8 cellular contexts compared by ENCODE assay signal in the genomic region with DNA sequence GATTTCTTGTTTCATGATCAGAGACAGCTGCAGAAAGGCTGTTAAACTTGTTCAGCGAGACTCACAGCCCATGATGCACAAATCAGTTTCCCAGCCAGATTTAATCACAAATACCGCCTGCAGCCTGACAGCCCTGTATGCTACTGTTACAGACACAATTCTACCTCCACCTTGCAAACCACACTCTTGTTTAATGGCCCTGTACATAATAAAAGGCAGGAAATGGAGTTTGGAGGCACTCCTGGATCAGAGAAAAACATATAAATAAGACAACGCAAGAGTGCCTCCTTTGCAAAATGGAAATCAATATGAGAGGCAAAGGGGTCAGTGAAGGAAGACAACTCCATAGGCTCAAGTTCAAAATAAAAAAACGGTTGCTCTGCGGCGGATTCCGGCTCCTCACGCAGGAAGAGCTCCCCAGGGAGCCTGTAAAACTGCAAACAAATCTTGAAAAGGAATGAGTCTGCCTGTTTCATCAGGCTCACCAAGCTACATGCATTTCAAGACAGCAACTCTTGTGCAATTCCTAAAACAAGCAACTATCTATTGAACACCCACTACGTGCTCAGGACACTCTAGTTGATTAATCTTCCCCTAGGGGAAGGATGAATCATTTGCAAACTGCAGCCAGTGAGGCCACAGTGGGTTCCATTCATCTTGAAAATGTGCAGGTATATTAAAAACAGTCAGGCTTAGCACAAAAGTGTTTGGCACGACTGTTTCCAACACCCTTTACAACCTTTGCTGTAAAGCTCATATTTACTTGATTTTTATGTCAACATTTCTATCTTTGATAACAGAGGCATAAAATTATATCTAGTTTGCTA. TPM values are rescaled to one million over a fixed set of nuclear protein-coding genes. Genes with fewer than 3 reads are reported as not detected.
DNase-seq lines count a peak whose midpoint lies in the region; ATAC-seq and TF ChIP-seq lines count a peak whose summit lies in the region.

No MANE protein-coding gene starts in this region.

- ATAC-seq in omental fat pad (ENCODE audit: low FRiP score) = peak; percentile 34
- no peak for ATAC-seq in HG03025 (IDR thresholded peaks at IDR 0.05; ENCODE audit: low FRiP score, unreplicated experiment)
- no peak for ATAC-seq in T-cell (replicated peaks in 1 of 4)

- H3K9me3 Mint-ChIP-seq in activated naive CD8-positive, alpha-beta T cell treated with anti-CD3 and anti-CD28 coated beads for 36 hours = no peaks in the 10 kb centered on the region
- H3K9me3 Mint-ChIP-seq in T-cell = no peaks in the 10 kb centered on the region

- DNase-seq in GM04504 (ENCODE audit: low read depth) (peak; percentile 87), NCI-H2171 (lab: John Stamatoyannopoulos, UW) (peak; percentile 75), choroid plexus epithelial cell (ENCODE audit: low read depth) (peak; percentile 97), omental fat pad (ENCODE audit: low spot score) (no peak), glomerular visceral epithelial cell (ENCODE audit: extremely low spot score) (no peak), T-cell (no peak)
- DNase-seq in activated naive CD8-positive, alpha-beta T cell treated with anti-CD3 and anti-CD28 coated beads for 36 hours = no peak

- H3K4me1 Mint-ChIP-seq in activated naive CD8-positive, alpha-beta T cell treated with anti-CD3 and anti-CD28 coated beads for 36 hours = no peaks in the 10 kb centered on the region
- peaks cover 0 to 1% (median 0%) of the 10 kb centered on the region in 3 donors for H3K4me1 Mint-ChIP-seq in T-cell

- H3K27me3 Mint-ChIP-seq in activated naive CD8-positive, alpha-beta T cell treated with anti-CD3 and anti-CD28 coated beads for 36 hours = no peaks in the 10 kb centered on the region
- no peaks in the 10 kb centered on the region for H3K27me3 Mint-ChIP-seq in T-cell

- H3K27ac Mint-ChIP-seq in activated naive CD8-positive, alpha-beta T cell treated with anti-CD3 and anti-CD28 coated beads for 36 hours = no peak overlapping the region
- no peak overlapping the region for H3K27ac Mint-ChIP-seq in T-cell

- POLR2A ChIA-PET in T-cell (lab: Charles Lee) = no interaction called here

- CTCF ChIA-PET in T-cell (lab: Charles Lee) = interaction anchor here in 1 of 2 donors (0.6 kb wide), 1 partner anchor 232 kb away, joined by 3 read pairs; no protein-coding TSS in a partner anchor

- no peak overlapping the region for H3K4me3 ChIP-seq in choroid plexus epithelial cell (ENCODE audit: low read depth, low read length)

- TF ChIP-seq CTCF in choroid plexus epithelial cell (conservative IDR thresholded peaks at IDR 0.05; ENCODE audit: low read depth, low read length) (no peak), omental fat pad (IDR thresholded peaks at IDR 0.05) (no peak)

- H3K4me3 Mint-ChIP-seq in activated naive CD8-positive, alpha-beta T cell treated with anti-CD3 and anti-CD28 coated beads for 36 hours = no peak overlapping the region
- no peak overlapping the region for H3K4me3 Mint-ChIP-seq in T-cell

- no peaks in the 10 kb centered on the region for H3K36me3 Mint-ChIP-seq in activated naive CD8-positive, alpha-beta T cell treated with anti-CD3 and anti-CD28 coated beads for 36 hours
- H3K36me3 Mint-ChIP-seq in T-cell = no peaks in the 10 kb centered on the region

RNA-seq across cellular contexts. Expression of gene TBC1D8, which starts 37.5 kb away (rescaled TPM):
- 10 to 100 TPM; 22.2 to 68.0 (median 31.9) TPM for total RNA-seq in omental fat pad
- total RNA-seq in activated naive CD8-positive, alpha-beta T cell treated with anti-CD3 and anti-CD28 coated beads for 36 hours = 1 to 10 TPM; 2.0 to 2.1 TPM
- total RNA-seq in T-cell = 1 to 10 TPM in 4 of 5 donors, under 1 TPM in 1; 0.40 to 2.1 (median 2.0) TPM

Comparison
In these comparisons a context has a peak if more than half of its experiments do, and no peak if none do; other contexts are left out.
1. DNase-seq: peak in GM04504 (single experiment), NCI-H2171 (single experiment) and choroid plexus epithelial cell (single experiment); none in omental fat pad (single experiment), glomerular visceral epithelial cell (single experiment), activated naive CD8-positive, alpha-beta T cell treated with anti-CD3 and anti-CD28 coated beads for 36 hours (single experiment) and T-cell (0 of 34).
2. RNA of gene TBC1D8, which starts 37.5 kb away (total RNA-seq): 22.2 to 68.0 TPM in omental fat pad; 2.0 to 2.1 TPM in activated naive CD8-positive, alpha-beta T cell treated with anti-CD3 and anti-CD28 coated beads for 36 hours and 0.40 to 2.1 TPM in T-cell; every median in the first group is over 4 times any median in the second.